ENCODE assay signal across 18 cellular contexts in the genomic region with DNA sequence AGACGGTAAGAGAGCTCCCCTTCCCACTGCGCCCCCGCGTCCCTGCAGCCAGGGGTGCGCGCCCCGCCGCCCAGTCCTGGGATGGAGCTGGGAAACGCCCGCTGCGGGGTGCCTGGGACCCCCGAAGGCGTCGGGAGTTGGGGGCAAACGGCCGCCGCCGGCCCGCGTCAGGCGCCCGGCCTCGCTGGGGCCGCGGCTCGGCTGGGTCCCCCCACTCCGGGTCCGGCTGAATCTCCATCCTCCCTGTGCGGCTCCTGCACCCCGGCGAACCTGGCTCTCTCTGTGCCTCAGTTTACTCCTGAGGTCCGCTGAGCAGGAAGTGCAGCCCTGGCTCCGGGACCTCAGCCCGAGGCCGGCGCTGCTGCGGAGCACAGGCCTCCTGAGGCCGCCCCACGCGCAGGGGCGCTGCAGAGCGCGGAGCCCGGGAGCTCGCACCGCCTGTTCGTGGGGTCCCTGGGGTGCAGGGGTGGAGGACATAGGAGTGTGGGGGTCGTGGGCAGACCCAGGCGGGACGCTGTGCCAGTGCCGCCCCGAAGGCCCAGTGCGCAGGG. TPM values are rescaled to one million over a fixed set of nuclear protein-coding genes. Genes with fewer than 3 reads are reported as not detected.
A peak's percentile ranks its signal among the peaks of the same experiment; 100 is the strongest.
DNase-seq lines count a peak whose midpoint lies in the region; ATAC-seq and TF ChIP-seq lines count a peak whose summit lies in the region.
"Had no signal": no experiment of that assay in that cellular context is flagged by ENCODE, and none has a peak within 500 bp of the region (broad histone marks: within the 10 kb centered on the region; RNA-seq: fewer than 3 reads in every experiment).

No MANE protein-coding gene starts in this region.

- H3K36me3 ChIP-seq in iPS-15b (ENCODE audit: control insufficient read depth, insufficient read depth, low read length), result no peaks in the 10 kb centered on the region
- H3K36me3 ChIP-seq in suprapubic skin, result no peaks in the 10 kb centered on the region
- no peaks in the 10 kb centered on the region for H3K36me3 ChIP-seq in SJCRH30
- H3K36me3 ChIP-seq: colonic mucosa, upper lobe of right lung, WERI-Rb-1 had no signal

- H3K4me3 Mint-ChIP-seq in activated CD4-positive, alpha-beta T cell treated with anti-CD3 and anti-CD28 coated beads for 36 hours, result no peak overlapping the region

- peak overlapping the region in 49 of 59 donors; percentile 15 to 67 (median 46) for H3K4me3 ChIP-seq in dorsolateral prefrontal cortex
- H3K4me3 ChIP-seq in iPS-15b (ENCODE audit: low read depth, low read length), result peak overlapping the region; percentile 45
- H3K4me3 ChIP-seq in suprapubic skin, result peak overlapping the region; percentile 36
- no peak overlapping the region for H3K4me3 ChIP-seq in SJCRH30
- H3K4me3 ChIP-seq: GM12878 had no signal

- no peak overlapping the region for H3K27ac Mint-ChIP-seq in activated CD4-positive, alpha-beta T cell treated with anti-CD3 and anti-CD28 coated beads for 36 hours

- 1% methylated on average over 16 of the region's 53 CpGs for WGBS in suprapubic skin

- no peak for TF ChIP-seq CTCF in dorsolateral prefrontal cortex (IDR thresholded peaks at IDR 0.05 in 54 of 56, conservative IDR thresholded peaks at IDR 0.05 in 2 of 56; ENCODE audit: low read depth in 1 of 56, partially characterized antibody in 56 of 56)
- no peak for TF ChIP-seq CTCF in suprapubic skin (IDR thresholded peaks at IDR 0.05)

- H3K4me1 Mint-ChIP-seq in activated CD4-positive, alpha-beta T cell treated with anti-CD3 and anti-CD28 coated beads for 36 hours, result peaks cover 3% of the 10 kb centered on the region

- no peak for TF ChIP-seq POLR2A in suprapubic skin (IDR thresholded peaks at IDR 0.05)

- DNase-seq in activated CD4-positive, alpha-beta T cell treated with anti-CD3 and anti-CD28 coated beads for 36 hours, result no peak
- no peak for DNase-seq in activated CD4-positive, alpha-beta T cell treated with anti-CD3 and anti-CD28 coated beads for 48 hours
- DNase-seq in dorsolateral prefrontal cortex, result no peak
- DNase-seq in suprapubic skin (ENCODE audit: low spot score in 2 of 2), result no peak
- DNase-seq in SJCRH30, result no peak
- no peak for DNase-seq in stimulated activated naive CD4-positive, alpha-beta T cell treated with Interleukin-2 at 50 U/mL for 16 hours (lab: John Stamatoyannopoulos, UW)
- DNase-seq: activated gamma-delta T cell treated with Interleukin-2 at 50 U/mL for 16 hours; colonic mucosa; NCI-H2227 treated with DMSO at 0.1 percent for 48 hours; NK-92 treated with Interleukin-12 subunit alpha and Interleukin-12 subunit beta, amount 100 ng/mL, for 24 hours; small intestine; T-helper 1 cell; upper lobe of right lung had no signal

- POLR2A ChIA-PET in activated CD4-positive, alpha-beta T cell treated with anti-CD3 and anti-CD28 coated beads for 36 hours (lab: Charles Lee), result no interaction called here

- H3K4me1 ChIP-seq in iPS-15b (ENCODE audit: control insufficient read depth, insufficient read depth, low read length) (peaks cover 4% of the 10 kb centered on the region), suprapubic skin (peaks cover 16% of the 10 kb centered on the region), SJCRH30 (peaks cover 32% of the 10 kb centered on the region)
- H3K4me1 ChIP-seq: colonic mucosa had no signal

- peaks cover 25% of the 10 kb centered on the region for H3K27me3 Mint-ChIP-seq in activated CD4-positive, alpha-beta T cell treated with anti-CD3 and anti-CD28 coated beads for 36 hours

- H3K36me3 Mint-ChIP-seq in activated CD4-positive, alpha-beta T cell treated with anti-CD3 and anti-CD28 coated beads for 36 hours (ENCODE audit: low read depth), result no peaks in the 10 kb centered on the region

- H3K27ac ChIP-seq in dorsolateral prefrontal cortex (peak overlapping the region in 3 of 59 donors; percentile 13 to 53 (median 48)), suprapubic skin (no peak overlapping the region), SJCRH30 (no peak overlapping the region)
- H3K27ac ChIP-seq: 22Rv1, colonic mucosa, upper lobe of right lung had no signal

- H3K9me3 Mint-ChIP-seq in activated CD4-positive, alpha-beta T cell treated with anti-CD3 and anti-CD28 coated beads for 36 hours (ENCODE audit: low read depth), result no peaks in the 10 kb centered on the region

- TF ChIP-seq EP300 in suprapubic skin (IDR thresholded peaks at IDR 0.05), result no peak

- H3K27me3 ChIP-seq in dorsolateral prefrontal cortex (peaks cover 0 to 50% (median 9%) of the 10 kb centered on the region in 45 donors), iPS-15b (ENCODE audit: control insufficient read depth, insufficient read depth, low read length) (peaks cover 15% of the 10 kb centered on the region), suprapubic skin (peaks cover 98% of the 10 kb centered on the region), SJCRH30 (peaks cover 33% of the 10 kb centered on the region)

- CTCF ChIA-PET in activated CD4-positive, alpha-beta T cell treated with anti-CD3 and anti-CD28 coated beads for 36 hours (lab: Charles Lee), result no interaction called here

- no peak overlapping the region for H3K9ac ChIP-seq in iPS-15b (ENCODE audit: low read depth, low read length)

- intact Hi-C loops in activated CD4-positive, alpha-beta T cell treated with anti-CD3 and anti-CD28 coated beads for 36 hours (cut with DNase I, micrococcal nuclease), result no loop called here
- intact Hi-C loops in dorsolateral prefrontal cortex (cut with DNase I), result no loop called here

- H3K9me3 ChIP-seq in iPS-15b (ENCODE audit: control insufficient read depth, insufficient read depth, low read length) (no peaks in the 10 kb centered on the region), suprapubic skin (no peaks in the 10 kb centered on the region), SJCRH30 (replicated peaks) (no peaks in the 10 kb centered on the region)
- H3K9me3 ChIP-seq: colonic mucosa, upper lobe of right lung had no signal

- peak; percentile 23 for ATAC-seq in activated CD4-positive, alpha-beta T cell treated with anti-CD3 and anti-CD28 coated beads for 36 hours
- ATAC-seq in HG02938 (IDR thresholded peaks at IDR 0.05; ENCODE audit: unreplicated experiment), result no peak

RNA-seq across cellular contexts. Expression of a gene that starts 13.9 kb away (rescaled TPM):
- 10 to 100 TPM; 25.4 to 28.8 TPM for total RNA-seq in activated CD4-positive, alpha-beta T cell treated with anti-CD3 and anti-CD28 coated beads for 36 hours
- 10 to 100 TPM; 19.3 to 53.2 (median 34.1) TPM for total RNA-seq in dorsolateral prefrontal cortex
- total RNA-seq in suprapubic skin, result 10 to 100 TPM; 37.0 to 66.9 (median 57.8) TPM
- 31.8 and 34.0 TPM in 2 replicates for total RNA-seq in SJCRH30 (2014; rRNA removed; shearing (Covaris generic))

RNA-seq across cellular contexts. Expression of a gene that starts 37.5 kb away (rescaled TPM):
- 1 to 10 TPM; 4.2 to 5.2 TPM for total RNA-seq in activated CD4-positive, alpha-beta T cell treated with anti-CD3 and anti-CD28 coated beads for 36 hours
- total RNA-seq in dorsolateral prefrontal cortex, result 100 to 1,000 TPM in 46 of 120 experiments, 10 to 100 TPM in 74; 55.9 to 246 (median 94.8) TPM
- total RNA-seq in suprapubic skin, result 10 to 100 TPM; 12.1 to 14.9 (median 13.7) TPM
- 3.6 and 4.4 TPM in 2 replicates for total RNA-seq in SJCRH30 (2014; rRNA removed; shearing (Covaris generic))
